15 cellular contexts compared by ENCODE assay signal in the genomic region with DNA sequence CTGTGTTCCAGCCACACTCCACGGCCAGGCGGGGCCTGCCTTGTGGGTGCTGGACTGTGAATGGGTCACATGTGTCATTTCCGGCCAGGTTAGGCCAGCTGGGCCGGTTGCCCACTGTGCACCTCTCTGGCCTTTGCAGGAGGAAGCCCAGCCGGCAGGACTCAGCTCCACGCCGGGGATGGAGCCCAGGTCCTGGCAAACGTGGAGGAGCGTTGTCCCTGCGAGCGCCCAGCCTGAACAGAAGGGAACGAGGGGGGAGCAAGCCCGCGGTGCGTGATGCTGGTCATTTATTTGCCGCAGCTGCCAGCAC.
A peak's percentile ranks its signal among the peaks of the same experiment; 100 is the strongest.
DNase-seq lines count a peak whose midpoint lies in the region; ATAC-seq and TF ChIP-seq lines count a peak whose summit lies in the region.
"Had no signal": no experiment of that assay in that cellular context is flagged by ENCODE, and none has a peak within 500 bp of the region (broad histone marks: within the 10 kb centered on the region; RNA-seq: fewer than 3 reads in every experiment).

No MANE protein-coding gene starts in this region.

- H3K9me3 ChIP-seq in BLaER1 (no peaks in the 10 kb centered on the region), heart right ventricle (peaks cover 0 to 6% (median 0%) of the 10 kb centered on the region in 11 donors), neural progenitor cell (ENCODE audit: low read depth) (no peaks in the 10 kb centered on the region)
- H3K9me3 ChIP-seq: Caco-2, gastroesophageal sphincter had no signal

- H3K27ac ChIP-seq in BLaER1 (no peak overlapping the region), VCaP (peak overlapping the region; percentile 40), heart right ventricle (peak overlapping the region; percentile 2 to 84 (median 62)), neural progenitor cell (no peak overlapping the region)

- no peaks in the 10 kb centered on the region for H3K9me3 Mint-ChIP-seq in neural progenitor cell
- H3K9me3 Mint-ChIP-seq: naive thymus-derived CD8-positive, alpha-beta T cell had no signal

- ATAC-seq in heart right ventricle, result peak; percentile 19 to 56 (median 36)
- no peak for ATAC-seq in HG03439 (IDR thresholded peaks at IDR 0.05; ENCODE audit: unreplicated experiment)
- no peak for ATAC-seq in HG03280 (IDR thresholded peaks at IDR 0.05; ENCODE audit: unreplicated experiment)
- ATAC-seq: naive thymus-derived CD8-positive, alpha-beta T cell had no signal

- no peaks in the 10 kb centered on the region for H3K36me3 Mint-ChIP-seq in neural progenitor cell
- H3K36me3 Mint-ChIP-seq: IgD-negative memory B cell; naive thymus-derived CD8-positive, alpha-beta T cell had no signal

- DNase-seq in heart right ventricle, result peak in 1 of 2 donors; percentile 43
- peak; percentile 19 for DNase-seq in neural progenitor cell (ENCODE audit: low spot score)
- no peak for DNase-seq in SW 1271 (lab: John Stamatoyannopoulos, UW)
- no peak for DNase-seq in anterior cingulate cortex (lab: John Stamatoyannopoulos, UW)
- DNase-seq: activated CD4-positive, CD25-positive, alpha-beta regulatory T cell; activated naive CD4-positive, alpha-beta T cell; naive thymus-derived CD8-positive, alpha-beta T cell; stimulated activated naive CD4-positive, alpha-beta T cell had no signal

- H3K36me3 ChIP-seq in BLaER1 (no peaks in the 10 kb centered on the region), heart right ventricle (no peaks in the 10 kb centered on the region), neural progenitor cell (no peaks in the 10 kb centered on the region)
- H3K36me3 ChIP-seq: gastroesophageal sphincter had no signal

- TF ChIP-seq CTCF in VCaP (conservative IDR thresholded peaks at IDR 0.05) (no peak), heart right ventricle (IDR thresholded peaks at IDR 0.05) (no peak), neural progenitor cell (IDR thresholded peaks at IDR 0.05) (no peak)

- peaks cover 75% of the 10 kb centered on the region for H3K4me1 ChIP-seq in BLaER1
- H3K4me1 ChIP-seq in heart right ventricle, result peaks cover 5 to 54% (median 41%) of the 10 kb centered on the region in 9 donors
- peaks cover 21% of the 10 kb centered on the region for H3K4me1 ChIP-seq in neural progenitor cell

- no peak overlapping the region for H3K9ac ChIP-seq in BLaER1
- H3K9ac ChIP-seq in neural progenitor cell, result no peak overlapping the region

- WGBS in heart right ventricle, 2 donors, result 31 to 45% methylated on average over 16 of the region's 16 CpGs

- H3K4me3 ChIP-seq in BLaER1 (no peak overlapping the region), heart right ventricle (peak overlapping the region in 7 of 10 donors; percentile 7 to 41 (median 30)), neural progenitor cell (no peak overlapping the region)

- no peak overlapping the region for H3K4me3 Mint-ChIP-seq in neural progenitor cell
- H3K4me3 Mint-ChIP-seq: IgD-negative memory B cell; naive thymus-derived CD8-positive, alpha-beta T cell had no signal

- H3K79me2 ChIP-seq in neural progenitor cell (ENCODE audit: low read depth), result no peaks in the 10 kb centered on the region

- intact Hi-C loops in heart right ventricle (cut with DNase I), result loop anchor here in 8 of 10 donors (2.0 to 10.0 kb wide), 7 partner anchors 41 to 161 kb away; a partner anchor contains a TSS

- H3K4me2 ChIP-seq in BLaER1 (peak overlapping the region; percentile 85), neural progenitor cell (no peak overlapping the region)

- H3K27me3 ChIP-seq in BLaER1 (no peaks in the 10 kb centered on the region), heart right ventricle (peaks cover 0 to 18% (median 0%) of the 10 kb centered on the region in 7 donors), neural progenitor cell (no peaks in the 10 kb centered on the region)

- H2AFZ ChIP-seq in neural progenitor cell (replicated peaks), result no peak overlapping the region

- H3F3A ChIP-seq in neural progenitor cell (ENCODE audit: low read depth), result peaks cover 19% of the 10 kb centered on the region

- no peaks in the 10 kb centered on the region for H3K27me3 Mint-ChIP-seq in neural progenitor cell (ENCODE audit: insufficient read depth, low read depth)

- H4K20me1 ChIP-seq in BLaER1 (peaks cover 22% of the 10 kb centered on the region; the same call in 1 of the 2 replicates), neural progenitor cell (ENCODE audit: low read depth) (no peaks in the 10 kb centered on the region)

- peak overlapping the region; percentile 46 for H3K27ac Mint-ChIP-seq in neural progenitor cell
- H3K27ac Mint-ChIP-seq: IgD-negative memory B cell had no signal

- peaks cover 29% of the 10 kb centered on the region for H3K4me1 Mint-ChIP-seq in neural progenitor cell
- H3K4me1 Mint-ChIP-seq: IgD-negative memory B cell had no signal

Comparison
In these comparisons a context has a peak if more than half of its experiments do, and no peak if none do; other contexts are left out.
1. H3K27ac ChIP-seq: peak in VCaP (single experiment) and heart right ventricle (10 of 10); none in BLaER1 (single experiment) and neural progenitor cell (single experiment).
2. H3K4me3 ChIP-seq: peak in heart right ventricle (7 of 10); none in BLaER1 (single experiment) and neural progenitor cell (single experiment).
3. ATAC-seq: peak in heart right ventricle (8 of 8); none in HG03439 (single experiment) and HG03280 (single experiment).